ENCODE assay signal across 8 cellular contexts in genomic region chr20:32204485-32205115, GRCh38. TPM values are rescaled to one million over a fixed set of nuclear protein-coding genes. Genes with fewer than 3 reads are reported as not detected.
DNase-seq lines count a peak whose midpoint lies in the region; ATAC-seq and TF ChIP-seq lines count a peak whose summit lies in the region.

No MANE protein-coding gene starts in this region.

- H3K4me2 ChIP-seq in neuronal stem cell (ENCODE audit: insufficient read depth, low read length, poor library complexity, severe bottlenecking): no peak overlapping the region

- no peak overlapping the region for H3K4ac ChIP-seq in neuronal stem cell (ENCODE audit: low read length)

- H2BK15ac ChIP-seq in neuronal stem cell (ENCODE audit: low read length): no peak overlapping the region

- no peak overlapping the region for H3K18ac ChIP-seq in neuronal stem cell (ENCODE audit: low read length)

- H3K9ac ChIP-seq in subcutaneous abdominal adipose tissue (ENCODE audit: low read length in 5 of 5) (peak overlapping the region in 3 of 5 donors; percentile 43 to 98 (median 65)), neuronal stem cell (ENCODE audit: low read depth, low read length, poor library complexity) (no peak overlapping the region)

- peak overlapping the region; percentile 84 for H3K27ac Mint-ChIP-seq in T-helper 2 cell treated with Interferon-gamma antibody and Interleukin-4, amounts not matched to agents 5 μg/mL and 100 μg/mL, for 36 hours
- peak overlapping the region; percentile 92 for H3K27ac Mint-ChIP-seq in activated CD8-positive, alpha-beta T cell treated with anti-CD3 and anti-CD28 coated beads for 36 hours

- H3K79me1 ChIP-seq in neuronal stem cell (ENCODE audit: low read depth, low read length): peaks cover 7% of the 10 kb centered on the region

- H3K4me3 Mint-ChIP-seq in T-helper 2 cell treated with Interferon-gamma antibody and Interleukin-4, amounts not matched to agents 5 μg/mL and 100 μg/mL, for 36 hours: peak overlapping the region; percentile 98
- H3K4me3 Mint-ChIP-seq in activated CD8-positive, alpha-beta T cell treated with anti-CD3 and anti-CD28 coated beads for 36 hours: peak overlapping the region; percentile 99

- no CpG with 5 or more reads among the region's 2 CpGs for WGBS in neuronal stem cell (ENCODE audit: extremely low coverage in 2 of 2, insufficient read length in 2 of 2, insufficient replicate concordance in 1 of 2), 2 donors

- no peak overlapping the region for H3K23ac ChIP-seq in neuronal stem cell (ENCODE audit: low read depth, low read length, poor library complexity)

- no peak for ATAC-seq in activated CD8-positive, alpha-beta T cell treated with anti-CD3 and anti-CD28 coated beads for 36 hours
- no peak for ATAC-seq in GM18861 (IDR thresholded peaks at IDR 0.05; ENCODE audit: unreplicated experiment)

- no peaks in the 10 kb centered on the region for H3K27me3 Mint-ChIP-seq in T-helper 2 cell treated with Interferon-gamma antibody and Interleukin-4, amounts not matched to agents 5 μg/mL and 100 μg/mL, for 36 hours (ENCODE audit: low read depth)
- H3K27me3 Mint-ChIP-seq in activated CD8-positive, alpha-beta T cell treated with anti-CD3 and anti-CD28 coated beads for 36 hours: no peaks in the 10 kb centered on the region

- intact Hi-C loops in activated CD8-positive, alpha-beta T cell treated with anti-CD3 and anti-CD28 coated beads for 36 hours (cut with micrococcal nuclease): loop anchor here (2.0 to 5.0 kb wide), 2 partner anchors 46 to 83 kb away; no protein-coding TSS in a partner anchor

- CTCF ChIA-PET in activated CD8-positive, alpha-beta T cell treated with anti-CD3 and anti-CD28 coated beads for 36 hours (lab: Charles Lee): interaction anchor here (0.5 to 2.2 kb wide), 5 partner anchors 82 to 317 kb away, joined by 3 to 8 read pairs (median 3); no protein-coding TSS in a partner anchor

- peaks cover 0 to 26% (median 16%) of the 10 kb centered on the region in 5 donors for H3K36me3 ChIP-seq in subcutaneous abdominal adipose tissue (ENCODE audit: control insufficient read depth in 5 of 5, insufficient read depth in 5 of 5, low read length in 5 of 5)
- peaks cover 22 to 64% of the 10 kb centered on the region in 2 donors for H3K36me3 ChIP-seq in neuronal stem cell (replicated peaks in 1 of 2; ENCODE audit: control insufficient read depth in 2 of 2, insufficient read depth in 2 of 2, low read length in 2 of 2)

- H3K27ac ChIP-seq in layer of hippocampus (ENCODE audit: low read depth, low read length): peak overlapping the region; percentile 44
- H3K27ac ChIP-seq in subcutaneous abdominal adipose tissue (ENCODE audit: low read depth, low read length): no peak overlapping the region
- H3K27ac ChIP-seq in neuronal stem cell (replicated peaks; ENCODE audit: low read length): no peak overlapping the region

- H3K14ac ChIP-seq in neuronal stem cell (ENCODE audit: low read length): no peak overlapping the region

- H2AFZ ChIP-seq in neuronal stem cell (ENCODE audit: low read length): no peak overlapping the region

- H3K4me1 ChIP-seq in subcutaneous abdominal adipose tissue (ENCODE audit: control insufficient read depth in 5 of 5, insufficient read depth in 5 of 5, low read length in 5 of 5): peaks cover 7 to 61% (median 56%) of the 10 kb centered on the region in 5 donors
- H3K4me1 ChIP-seq in neuronal stem cell (ENCODE audit: control insufficient read depth in 2 of 2, insufficient read depth in 1 of 2, low read depth in 1 of 2, low read length in 2 of 2): peaks cover 11 to 22% of the 10 kb centered on the region in 2 donors

- H3K4me1 Mint-ChIP-seq in T-helper 2 cell treated with Interferon-gamma antibody and Interleukin-4, amounts not matched to agents 5 μg/mL and 100 μg/mL, for 36 hours (ENCODE audit: low read depth): peaks cover 49% of the 10 kb centered on the region
- H3K4me1 Mint-ChIP-seq in activated CD8-positive, alpha-beta T cell treated with anti-CD3 and anti-CD28 coated beads for 36 hours (ENCODE audit: low read depth): peaks cover 57% of the 10 kb centered on the region

- no peak overlapping the region for H2BK12ac ChIP-seq in neuronal stem cell (ENCODE audit: low read length)

- no peak overlapping the region for H4K91ac ChIP-seq in neuronal stem cell (ENCODE audit: low read depth, low read length, poor library complexity)

- no peak overlapping the region for H3K4me3 ChIP-seq in subcutaneous abdominal adipose tissue (ENCODE audit: low read depth in 1 of 5, low read length in 5 of 5)
- H3K4me3 ChIP-seq in neuronal stem cell (ENCODE audit: low read length in 2 of 2): no peak overlapping the region

- H3K9me3 ChIP-seq in subcutaneous abdominal adipose tissue (ENCODE audit: control insufficient read depth in 5 of 5, low read length in 5 of 5) (no peaks in the 10 kb centered on the region), neuronal stem cell (replicated peaks in 1 of 2; ENCODE audit: control insufficient read depth in 2 of 2, insufficient read depth in 1 of 2, low read depth in 1 of 2, low read length in 2 of 2) (no peaks in the 10 kb centered on the region)

- H4K8ac ChIP-seq in neuronal stem cell (ENCODE audit: low read depth, low read length): no peak overlapping the region

- no peak overlapping the region for H2AK5ac ChIP-seq in neuronal stem cell (ENCODE audit: low read depth, low read length)

- H3K36me3 Mint-ChIP-seq in T-helper 2 cell treated with Interferon-gamma antibody and Interleukin-4, amounts not matched to agents 5 μg/mL and 100 μg/mL, for 36 hours (ENCODE audit: low read depth): peaks cover 30% of the 10 kb centered on the region
- H3K36me3 Mint-ChIP-seq in activated CD8-positive, alpha-beta T cell treated with anti-CD3 and anti-CD28 coated beads for 36 hours (ENCODE audit: low read depth): peaks cover 81% of the 10 kb centered on the region

- POLR2A ChIA-PET in activated CD8-positive, alpha-beta T cell treated with anti-CD3 and anti-CD28 coated beads for 36 hours (lab: Charles Lee): interaction anchor here (0.7 to 7.6 kb wide), 18 partner anchors 10 to 304 kb away, joined by 3 to 60 read pairs (median 4); partner anchors contain the start of gene ASXL1

- no peak for DNase-seq in T-helper 2 cell treated with Interferon-gamma antibody and Interleukin-4, amounts not matched to agents 5 μg/mL and 100 μg/mL, for 36 hours (ENCODE audit: low spot score)
- DNase-seq in T-helper 2 cell (no peak), neuronal stem cell (ENCODE audit: low spot score) (no peak), UCSD-AML1 (lab: John Stamatoyannopoulos, UW; ENCODE audit: unreplicated experiment) (no peak)
- DNase-seq in activated CD8-positive, alpha-beta T cell treated with anti-CD3 and anti-CD28 coated beads for 36 hours: no peak

- H3K27me3 ChIP-seq in layer of hippocampus (ENCODE audit: control insufficient read depth, insufficient read depth, low read length) (no peaks in the 10 kb centered on the region), subcutaneous abdominal adipose tissue (ENCODE audit: control insufficient read depth in 5 of 5, insufficient read depth in 4 of 5, low read length in 5 of 5) (no peaks in the 10 kb centered on the region), neuronal stem cell (ENCODE audit: control insufficient read depth in 3 of 3, insufficient read depth in 3 of 3, low read depth in 1 of 3, low read length in 3 of 3) (no peaks in the 10 kb centered on the region)

- H2BK5ac ChIP-seq in neuronal stem cell (ENCODE audit: low read length): no peak overlapping the region

- H2BK120ac ChIP-seq in neuronal stem cell (ENCODE audit: low read depth, low read length): no peak overlapping the region

- TF ChIP-seq CTCF in activated CD8-positive, alpha-beta T cell treated with anti-CD3 and anti-CD28 coated beads for 36 hours (IDR thresholded peaks at IDR 0.05): no peak

- no peaks in the 10 kb centered on the region for H3K9me3 Mint-ChIP-seq in T-helper 2 cell treated with Interferon-gamma antibody and Interleukin-4, amounts not matched to agents 5 μg/mL and 100 μg/mL, for 36 hours
- no peaks in the 10 kb centered on the region for H3K9me3 Mint-ChIP-seq in activated CD8-positive, alpha-beta T cell treated with anti-CD3 and anti-CD28 coated beads for 36 hours

RNA-seq across cellular contexts. Expression of gene PLAGL2, which starts 2.9 kb away (rescaled TPM):
- 10 to 100 TPM; 70.6 to 71.5 TPM for total RNA-seq in activated CD8-positive, alpha-beta T cell treated with anti-CD3 and anti-CD28 coated beads for 36 hours
- 35.6 TPM for polyA plus RNA-seq in neuronal stem cell (2013, experiment 1 of 2)
- 34.8 TPM for polyA plus RNA-seq in neuronal stem cell (2013, experiment 2 of 2)

RNA-seq across cellular contexts. Expression of gene POFUT1, which starts 3.1 kb away (rescaled TPM):
- 10 to 100 TPM; 43.7 to 46.2 TPM for total RNA-seq in activated CD8-positive, alpha-beta T cell treated with anti-CD3 and anti-CD28 coated beads for 36 hours
- polyA plus RNA-seq in neuronal stem cell (2013, experiment 1 of 2): 17.5 TPM
- polyA plus RNA-seq in neuronal stem cell (2013, experiment 2 of 2): 18.2 TPM
